8 cellular contexts compared by ENCODE assay signal in genomic region chr21:32411366-32412161, GRCh38. TPM values are rescaled to one million over a fixed set of nuclear protein-coding genes. Genes with fewer than 3 reads are reported as not detected.
DNase-seq lines count a peak whose midpoint lies in the region; FAIRE-seq and TF ChIP-seq lines count a peak whose summit lies in the region.

No MANE protein-coding gene starts in this region.

- BruUV-seq in mammary epithelial cell (replicated peaks; lab: Mats Ljungman, UMichigan), result no TSS peak

- peak; percentile 26 for DNase-seq in NCI-H510A (lab: John Stamatoyannopoulos, UW)
- DNase-seq in NCI-H510A treated with DMSO at 0.1 percent for 48 hours (lab: John Stamatoyannopoulos, UW), result no peak
- DNase-seq in mammary epithelial cell, result peak; percentile 65
- peak; percentile 75 for DNase-seq in inferior parietal cortex (ENCODE audit: extremely low spot score)
- no peak for DNase-seq in SIG-M5 (lab: John Stamatoyannopoulos, UW)
- no peak for DNase-seq in urothelium cell line (ENCODE audit: low spot score)

- TF ChIP-seq CTCF in VCaP (conservative IDR thresholded peaks at IDR 0.05), result no peak
- no peak for TF ChIP-seq CTCF in mammary epithelial cell (conservative IDR thresholded peaks at IDR 0.05 in 1 of 2, IDR thresholded peaks at IDR 0.05 in 1 of 2; ENCODE audit: extremely low read depth in 1 of 2, insufficient read depth in 1 of 2, low read depth in 1 of 2, low read length in 2 of 2)

- intact Hi-C loops in mammary epithelial cell (cut with micrococcal nuclease), result loop anchor here (5.0 kb wide), 3 partner anchors 51 to 86 kb away; no protein-coding TSS in a partner anchor

- peaks cover 33% of the 10 kb centered on the region for H3K4me1 ChIP-seq in mammary epithelial cell (ENCODE audit: insufficient read depth, low read length)

- H3K27me3 ChIP-seq in mammary epithelial cell (ENCODE audit: insufficient read depth, low read length), result no peaks in the 10 kb centered on the region

- FAIRE-seq in urothelium cell line (lab: Jason Lieb, UNC), result no peak

- peak overlapping the region; percentile 67 to 80 (median 68) for H3K4me3 ChIP-seq in mammary epithelial cell (replicated peaks in 1 of 3; ENCODE audit: insufficient read depth in 1 of 3, low read depth in 2 of 3, low read length in 3 of 3)
- peak overlapping the region; percentile 41 to 75 (median 62) for H3K4me3 ChIP-seq in skin epidermis

- H2AFZ ChIP-seq in mammary epithelial cell (ENCODE audit: low read depth, low read length), result peak overlapping the region; percentile 93

- 2% methylated on average over 28 of the region's 63 CpGs for WGBS in mammary epithelial cell (ENCODE audit: low coverage, missing lambda C conversion rate)

- H3K36me3 ChIP-seq in mammary epithelial cell (ENCODE audit: insufficient read depth, low read length), result no peaks in the 10 kb centered on the region

- peak overlapping the region; percentile 83 for H3K9ac ChIP-seq in mammary epithelial cell (ENCODE audit: insufficient read depth, low read length)

- peak overlapping the region; percentile 97 for H3K4me2 ChIP-seq in mammary epithelial cell (ENCODE audit: insufficient read depth, low read depth, low read length)

- H4K20me1 ChIP-seq in mammary epithelial cell (ENCODE audit: insufficient read depth, low read length), result no peaks in the 10 kb centered on the region

- in situ Hi-C loops in mammary epithelial cell (cut with MboI; ENCODE audit: low sequenced_read_pairs in 2 of 2), result loop anchor here in 1 of 2 donors (5.0 kb wide), 1 partner anchor 186 kb away; no protein-coding TSS in a partner anchor

- dilution Hi-C loops in mammary epithelial cell (cut with HindIII; ENCODE audit: low sequenced_read_pairs), result no loop called here

- H3K27ac ChIP-seq in VCaP, result peak overlapping the region; percentile 94
- H3K27ac ChIP-seq in mammary epithelial cell (ENCODE audit: insufficient read depth, low read depth, low read length), result peak overlapping the region; percentile 86
- H3K27ac ChIP-seq in skin epidermis, result peak overlapping the region; percentile 72 to 98 (median 91)

- H3K9me3 ChIP-seq in mammary epithelial cell (replicated peaks; ENCODE audit: insufficient read depth, low read length), result no peaks in the 10 kb centered on the region

- H3K79me2 ChIP-seq in mammary epithelial cell (ENCODE audit: insufficient read depth, low read length), result peaks cover 40% of the 10 kb centered on the region

- CTCF ChIA-PET in mammary epithelial cell (lab: Charles Lee; ENCODE audit: low non-redundant PET), result interaction anchor here (0.6 to 0.8 kb wide), 2 partner anchors 10 to 188 kb away, joined by 3 read pairs; no protein-coding TSS in a partner anchor

RNA-seq across cellular contexts. Expression of gene EVA1C, which starts 0.9 kb away (rescaled TPM):
- total RNA-seq in mammary epithelial cell, result 10 to 100 TPM; 11.7 to 28.4 TPM
- polyA plus RNA-seq in mammary epithelial cell, result 22.2 TPM
- 5.7 TPM for polyA minus RNA-seq in mammary epithelial cell

RNA-seq across cellular contexts. Expression of gene URB1, which starts 18.8 kb away (rescaled TPM):
- 10 to 100 TPM; 32.2 to 36.4 TPM for total RNA-seq in mammary epithelial cell
- 12.5 TPM for polyA plus RNA-seq in mammary epithelial cell
- 44.7 TPM for polyA minus RNA-seq in mammary epithelial cell

Comparison
In these comparisons a context has a peak if more than half of its experiments do, and no peak if none do; other contexts are left out.
1. DNase-seq: peak in NCI-H510A (single experiment), mammary epithelial cell (single experiment) and inferior parietal cortex (single experiment); none in NCI-H510A treated with DMSO at 0.1 percent for 48 hours (single experiment), SIG-M5 (single experiment) and urothelium cell line (single experiment).
2. Peak in every context shown above with its lines, with median percentiles within 50 percentile points of each other: H3K27ac ChIP-seq.